Comparison of ENCODE assay signal across 14 cellular contexts in the genomic region with DNA sequence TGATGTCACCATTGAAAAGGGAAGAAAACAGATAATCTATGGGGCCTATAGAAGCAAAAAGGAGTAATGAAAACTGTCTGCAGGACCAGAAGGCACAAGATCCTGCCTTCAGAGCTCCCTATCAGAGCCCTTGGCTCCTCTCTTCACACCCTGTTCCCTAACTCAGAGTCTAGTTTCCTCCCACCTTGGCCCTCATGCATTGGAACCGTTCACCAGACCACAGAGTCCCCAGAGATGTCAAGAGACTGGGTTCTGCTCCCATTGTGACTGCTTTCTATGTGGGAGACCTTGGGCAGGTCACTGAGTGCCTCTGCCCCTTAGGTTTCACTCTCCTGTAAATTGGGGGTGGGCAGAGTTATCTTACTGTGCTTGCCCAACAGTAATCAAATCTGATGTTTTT.
DNase-seq lines count a peak whose midpoint lies in the region; ATAC-seq, FAIRE-seq and TF ChIP-seq lines count a peak whose summit lies in the region.
"Had no signal": no experiment of that assay in that cellular context is flagged by ENCODE, and none has a peak within 500 bp of the region (broad histone marks: within the 10 kb centered on the region; RNA-seq: fewer than 3 reads in every experiment).

No MANE protein-coding gene starts in this region.

- H3K4me2 ChIP-seq in H1 (ENCODE audit: insufficient read depth in 1 of 2, low read depth in 2 of 2, low read length in 2 of 2) = no peak overlapping the region

- FAIRE-seq in H1 (lab: Jason Lieb, UNC) = no peak
- FAIRE-seq: GM12892 had no signal

- no peak overlapping the region for H4K8ac ChIP-seq in H1 (ENCODE audit: extremely low read depth, insufficient read depth, low read length)

- TF ChIP-seq CTCF in GM13977 (IDR thresholded peaks at IDR 0.05; ENCODE audit: extremely low read depth, insufficient read depth, missing control alignments) (no peak), H1 (IDR thresholded peaks at IDR 0.05; ENCODE audit: control extremely low read depth in 1 of 3, insufficient read depth in 1 of 3, low read depth in 1 of 3, low read length in 3 of 3) (no peak), tibial artery (IDR thresholded peaks at IDR 0.05) (no peak)

- H2AFZ ChIP-seq in H1 (ENCODE audit: low read length) = no peak overlapping the region

- no peaks in the 10 kb centered on the region for H3K79me1 ChIP-seq in H1 (ENCODE audit: low read depth, low read length)

- intact Hi-C loops in tibial artery (cut with DNase I; ENCODE audit: low total_unique reads) = no loop called here

- CTCF ChIA-PET in H1 (lab: Charles Lee; ENCODE audit: partially characterized antibody) = interaction anchor here (0.6 kb wide), 1 partner anchor 51 kb away, joined by 4 read pairs; no protein-coding TSS in a partner anchor

- no peak overlapping the region for H3K14ac ChIP-seq in H1 (ENCODE audit: insufficient read length)

- H3K9me3 ChIP-seq in H1 (ENCODE audit: insufficient read depth in 2 of 2, low read depth in 1 of 2, low read length in 1 of 2) (peaks cover 0 to 3% of the 10 kb centered on the region in 2 experiments; a peak in 1 of 4 replicates), tibial artery (no peaks in the 10 kb centered on the region)
- H3K9me3 ChIP-seq: sigmoid colon had no signal

- no peak for TF ChIP-seq POLR2A in H1 (IDR thresholded peaks at IDR 0.05; ENCODE audit: control extremely low read depth in 1 of 2, low read depth in 2 of 2, low read length in 2 of 2)

- ATAC-seq in GM19463 (IDR thresholded peaks at IDR 0.05; ENCODE audit: unreplicated experiment) (peak; percentile 91), HG03432 (IDR thresholded peaks at IDR 0.05; ENCODE audit: unreplicated experiment) (peak; percentile 93)
- ATAC-seq: activated CD4-positive, CD25-positive, alpha-beta regulatory T cell treated with anti-CD3 and anti-CD28 coated beads, Interleukin-2, amount 50 U/mL, for 24 hours; effector memory CD8-positive, alpha-beta T cell; left cardiac atrium had no signal

- DNase-seq in GM13977 (ENCODE audit: low spot score) = peak; percentile 12
- no peak for DNase-seq in H1 (ENCODE audit: low read depth in 1 of 2, low spot score in 2 of 2)
- DNase-seq in activated T-cell treated with anti-CD3 and anti-CD28 coated beads for 4 hours = no peak
- DNase-seq in tibial artery = no peak
- DNase-seq in activated gamma-delta T cell (lab: John Stamatoyannopoulos, UW) = no peak
- DNase-seq: effector memory CD8-positive, alpha-beta T cell; Kasumi-1; left cardiac atrium; NCI-H524 treated with DMSO at 0.1 percent for 48 hours; sigmoid colon had no signal

- H2BK20ac ChIP-seq in H1 (ENCODE audit: low read length) = no peak overlapping the region

- H3K4me1 ChIP-seq in H1 (replicated peaks in 1 of 4; ENCODE audit: control insufficient read depth in 3 of 4, insufficient read depth in 4 of 4, low read length in 3 of 4) (no peaks in the 10 kb centered on the region), tibial artery (no peaks in the 10 kb centered on the region)

- no peak overlapping the region for H3K23ac ChIP-seq in H1 (ENCODE audit: insufficient read length)

- no peak overlapping the region for H3K4ac ChIP-seq in H1 (replicated peaks; ENCODE audit: insufficient read length, low read depth, low read length)

- H3K56ac ChIP-seq in H1 (replicated peaks; ENCODE audit: insufficient read length, low read depth, low read length) = no peak overlapping the region

- peaks cover 0 to 3% (median 0%) of the 10 kb centered on the region in 4 experiments; a peak in 2 of 8 replicates for H3K36me3 ChIP-seq in H1 (ENCODE audit: control insufficient read depth in 2 of 4, insufficient read depth in 4 of 4, low read length in 3 of 4)
- peaks cover 0 to 9% (median 5%) of the 10 kb centered on the region in 3 donors for H3K36me3 ChIP-seq in tibial artery
- H3K36me3 ChIP-seq: sigmoid colon had no signal

- no peak overlapping the region for H2BK12ac ChIP-seq in H1 (ENCODE audit: low read depth, low read length)

- no peaks in the 10 kb centered on the region for H3K79me2 ChIP-seq in H1 (ENCODE audit: control insufficient read depth in 1 of 2, insufficient read depth in 2 of 2, low read length in 2 of 2)

- TF ChIP-seq EP300 in H1 (IDR thresholded peaks at IDR 0.05; ENCODE audit: borderline replicate concordance in 1 of 2, low read depth in 2 of 2, low read length in 2 of 2) = no peak

- H3K27ac ChIP-seq in H1 (ENCODE audit: low read depth, low read length) (no peak overlapping the region), tibial artery (no peak overlapping the region)
- H3K27ac ChIP-seq: sigmoid colon had no signal

- H2BK5ac ChIP-seq in H1 (ENCODE audit: low read depth, low read length) = no peak overlapping the region

- no peak overlapping the region for H4K5ac ChIP-seq in H1 (ENCODE audit: insufficient read length, low read depth, low read length)

- no peak overlapping the region for H3K9ac ChIP-seq in H1 (replicated peaks in 1 of 4; ENCODE audit: extremely low read depth in 1 of 4, low read depth in 3 of 4, low read length in 3 of 4)

- no peak overlapping the region for H3K18ac ChIP-seq in H1 (ENCODE audit: extremely low read depth, low read length)

- no peak overlapping the region for H2BK120ac ChIP-seq in H1 (replicated peaks; ENCODE audit: low read depth, low read length)

- no peak overlapping the region for H2AK5ac ChIP-seq in H1 (ENCODE audit: low read depth, low read length)

- H3K27me3 ChIP-seq in H1 (replicated peaks in 1 of 4; ENCODE audit: control insufficient read depth in 3 of 4, extremely low read depth in 1 of 4, insufficient read depth in 3 of 4, low read length in 3 of 4) (no peaks in the 10 kb centered on the region), tibial artery (no peaks in the 10 kb centered on the region)
- H3K27me3 ChIP-seq: sigmoid colon had no signal

- POLR2A ChIA-PET in H1 (lab: Charles Lee; ENCODE audit: partially characterized antibody) = no interaction called here

- H4K20me1 ChIP-seq in H1 (replicated peaks in 1 of 2; ENCODE audit: control insufficient read depth in 1 of 2, insufficient read depth in 2 of 2, low read length in 2 of 2) = no peaks in the 10 kb centered on the region

- peak overlapping the region; percentile 26 for H4K91ac ChIP-seq in H1 (replicated peaks; ENCODE audit: insufficient read length, low read length)

- WGBS in H1 (ENCODE audit: extremely low coverage in 1 of 2, insufficient coverage in 1 of 2, insufficient read length in 1 of 2, insufficient replicate concordance in 2 of 2, low coverage in 1 of 2, low lambda C conversion rate in 2 of 2, missing lambda C conversion rate in 1 of 2), 2 experiments = 87% methylated on average over 1 of the region's 1 CpG; no CpG with 5 or more reads in 1 of the 2 experiments

- no peak for TF ChIP-seq RAD21 in H1 (IDR thresholded peaks at IDR 0.05 in 1 of 2, conservative IDR thresholded peaks at IDR 0.05 in 1 of 2; ENCODE audit: low read depth in 2 of 2, low read length in 2 of 2)

- in situ Hi-C loops in GM13977 (cut with MboI; ENCODE audit: low pct_unique_long_range_greater_than_20kb, low sequenced_read_pairs, unreplicated experiment) = no loop called here

- H3K23me2 ChIP-seq in H1 (ENCODE audit: low read depth, low read length) = no peaks in the 10 kb centered on the region

- H2BK15ac ChIP-seq in H1 (ENCODE audit: low read length) = no peak overlapping the region

- no peak overlapping the region for H3K4me3 ChIP-seq in H1 (ENCODE audit: extremely low read depth in 1 of 4, insufficient read depth in 2 of 4, low read depth in 3 of 4, low read length in 4 of 4)
- no peak overlapping the region for H3K4me3 ChIP-seq in tibial artery
- H3K4me3 ChIP-seq: sigmoid colon had no signal

TF ChIP-seq in H1, 55 proteins besides CTCF, POLR2A, EP300 and RAD21:
- TF ChIP-seq TAF1 (IDR thresholded peaks at IDR 0.05; ENCODE audit: low read depth, low read length) (no peak), POLR2AphosphoS5 (IDR thresholded peaks at IDR 0.05; ENCODE audit: low read depth, low read length) (no peak), CREB1 (IDR thresholded peaks at IDR 0.05) (no peak), TAF7 (optimal IDR thresholded peaks at IDR 0.05; ENCODE audit: borderline replicate concordance, low read depth, low read length) (no peak), JUND (IDR thresholded peaks at IDR 0.05; ENCODE audit: low read length) (no peak)
